In genomic region chr1:115524211-115524610, GRCh38 we compare ENCODE assay signal across 18 cellular contexts.
"Had no signal": no experiment of that assay in that cellular context is flagged by ENCODE, and none has a peak within 500 bp of the region (broad histone marks: within the 10 kb centered on the region; RNA-seq: fewer than 3 reads in every experiment).

No MANE protein-coding gene starts in this region.

- H3K4me3 Mint-ChIP-seq: activated naive CD8-positive, alpha-beta T cell; naive thymus-derived CD4-positive, alpha-beta T cell; stimulated activated naive CD8-positive, alpha-beta T cell treated with anti-CD3 and anti-CD28 coated beads, Interleukin-15, Interleukin-2, amounts not matched to agents 100 ng/mL and 50 ng/mL, for 24 hours had no signal

- H3K27ac ChIP-seq: ovary, right lobe of liver, tibial nerve, uterus had no signal

- H3K36me3 ChIP-seq: ovary, right lobe of liver, tibial nerve, uterus had no signal

- H3K9me3 Mint-ChIP-seq: stimulated activated naive CD8-positive, alpha-beta T cell treated with anti-CD3 and anti-CD28 coated beads, Interleukin-15, Interleukin-2, amounts not matched to agents 100 ng/mL and 50 ng/mL, for 24 hours had no signal

- H3K4me3 ChIP-seq: ovary, right lobe of liver, tibial nerve, uterus had no signal

- DNase-seq: activated CD4-positive, CD25-positive, alpha-beta regulatory T cell treated with anti-CD3 and anti-CD28 coated beads, Interleukin-2, amount 50 U/mL, for 72 hours; dermis blood vessel endothelial cell; effector memory CD4-positive, alpha-beta T cell; hypothalamus; islet precursor cell; left ventricle myocardium superior; mesenchymal stem cell; naive thymus-derived CD4-positive, alpha-beta T cell; ovary; right lobe of liver; small intestine; stimulated activated CD4-positive, alpha-beta T cell treated with anti-CD3 and anti-CD28 coated beads, Interleukin-15, amount 100 ng/mL, for 24 hours; stimulated activated CD4-positive, alpha-beta T cell treated with anti-CD3 and anti-CD28 coated beads, Interleukin-2, amount 100 ng/mL, for 48 hours; T1000; uterus had no signal

- H3K9me3 ChIP-seq: ovary, right lobe of liver, tibial nerve, uterus had no signal

- H3K4me1 ChIP-seq: right lobe of liver, tibial nerve, uterus had no signal

- H3K36me3 Mint-ChIP-seq: activated naive CD8-positive, alpha-beta T cell; naive thymus-derived CD4-positive, alpha-beta T cell had no signal

- H3K27me3 ChIP-seq: ovary, right lobe of liver, tibial nerve, uterus had no signal

- ATAC-seq: left ventricle myocardium superior; naive thymus-derived CD4-positive, alpha-beta T cell had no signal

- H3K27ac Mint-ChIP-seq: activated naive CD8-positive, alpha-beta T cell; naive thymus-derived CD4-positive, alpha-beta T cell; stimulated activated naive CD8-positive, alpha-beta T cell treated with anti-CD3 and anti-CD28 coated beads, Interleukin-15, Interleukin-2, amounts not matched to agents 100 ng/mL and 50 ng/mL, for 24 hours had no signal
